In the genomic region with DNA sequence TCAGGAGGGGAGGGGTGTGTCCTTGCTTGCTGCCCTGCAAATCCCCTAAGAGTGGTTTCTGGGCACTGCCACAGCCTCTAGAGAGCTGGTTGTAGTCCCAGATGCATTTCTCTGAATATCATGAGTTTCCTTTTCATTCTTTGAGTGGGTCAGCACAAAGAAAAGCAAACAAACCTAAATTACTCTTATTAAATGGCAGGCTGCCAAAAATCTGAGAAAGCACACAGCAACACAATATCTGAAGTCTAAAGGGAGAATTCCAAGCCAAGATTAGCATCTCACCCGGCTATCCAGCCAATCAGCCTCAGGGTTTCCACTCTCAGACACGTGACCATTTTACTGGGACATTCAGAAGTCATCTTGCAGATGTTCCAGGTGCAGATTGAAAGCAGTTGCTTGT, we compare ENCODE assay signal across 11 cellular contexts.
A peak's percentile ranks its signal among the peaks of the same experiment; 100 is the strongest.
DNase-seq lines count a peak whose midpoint lies in the region; ATAC-seq, FAIRE-seq and TF ChIP-seq lines count a peak whose summit lies in the region.
"Had no signal": no experiment of that assay in that cellular context is flagged by ENCODE, and none has a peak within 500 bp of the region (broad histone marks: within the 10 kb centered on the region; RNA-seq: fewer than 3 reads in every experiment).

No MANE protein-coding gene starts in this region.

- H3K9me3 Mint-ChIP-seq in activated T-helper 17 cell treated with anti-CD3 and anti-CD28 coated beads, Interleukin-2, amount 50 U/mL, for 72 hours = peaks cover 11% of the 10 kb centered on the region

- no peak overlapping the region for H3K27ac ChIP-seq in heart right ventricle
- H3K27ac ChIP-seq in right atrium auricular region = no peak overlapping the region
- H3K27ac ChIP-seq in foreskin keratinocyte = no peak overlapping the region
- H3K27ac ChIP-seq: SK-N-MC had no signal

- TF ChIP-seq CTCF in heart right ventricle (IDR thresholded peaks at IDR 0.05) = no peak
- TF ChIP-seq CTCF in right atrium auricular region (IDR thresholded peaks at IDR 0.05) = no peak
- TF ChIP-seq CTCF in foreskin keratinocyte (conservative IDR thresholded peaks at IDR 0.05) = no peak

- H3K4me1 ChIP-seq in heart right ventricle (peaks cover 0 to 15% (median 4%) of the 10 kb centered on the region in 9 donors), right atrium auricular region (no peaks in the 10 kb centered on the region), foreskin keratinocyte (no peaks in the 10 kb centered on the region)

- H3K4me3 ChIP-seq in heart right ventricle (no peak overlapping the region), right atrium auricular region (no peak overlapping the region)
- H3K4me3 ChIP-seq: SK-N-MC had no signal

- no peak overlapping the region for H3K27ac Mint-ChIP-seq in activated T-helper 17 cell treated with anti-CD3 and anti-CD28 coated beads, Interleukin-2, amount 50 U/mL, for 72 hours

- H3K36me3 ChIP-seq in heart right ventricle = no peaks in the 10 kb centered on the region
- H3K36me3 ChIP-seq in right atrium auricular region = no peaks in the 10 kb centered on the region

- peak in 1 of 2 donors; percentile 19 for DNase-seq in heart right ventricle
- DNase-seq in right atrium auricular region (ENCODE audit: low spot score) = no peak
- DNase-seq in NCI-H524 treated with DMSO at 0.1 percent for 48 hours (lab: John Stamatoyannopoulos, UW) = peak; percentile 81
- DNase-seq in foreskin keratinocyte = peak; percentile 46 to 62
- DNase-seq in urothelium cell line (ENCODE audit: low spot score) = peak; percentile 46
- DNase-seq: H7 had no signal

- 18 to 19% methylated on average over 2 of the region's 2 CpGs for WGBS in heart right ventricle, 2 donors

- H3K4me3 Mint-ChIP-seq in activated T-helper 17 cell treated with anti-CD3 and anti-CD28 coated beads, Interleukin-2, amount 50 U/mL, for 72 hours = no peak overlapping the region
- H3K4me3 Mint-ChIP-seq: central memory CD8-positive, alpha-beta T cell had no signal

- H3K27me3 ChIP-seq in heart right ventricle (no peaks in the 10 kb centered on the region), right atrium auricular region (no peaks in the 10 kb centered on the region), foreskin keratinocyte (no peaks in the 10 kb centered on the region)

- H3K27me3 Mint-ChIP-seq in activated T-helper 17 cell treated with anti-CD3 and anti-CD28 coated beads, Interleukin-2, amount 50 U/mL, for 72 hours = no peaks in the 10 kb centered on the region
- H3K27me3 Mint-ChIP-seq: central memory CD8-positive, alpha-beta T cell had no signal

- no peak for FAIRE-seq in urothelium cell line (lab: Jason Lieb, UNC)

- ATAC-seq in heart right ventricle = peak in 7 of 8 donors; percentile 55 to 84 (median 67)
- ATAC-seq in foreskin keratinocyte = peak; percentile 51
- ATAC-seq in GM18867 (IDR thresholded peaks at IDR 0.05; ENCODE audit: unreplicated experiment) = no peak
- no peak for ATAC-seq in HG02981 (IDR thresholded peaks at IDR 0.05; ENCODE audit: unreplicated experiment)
- ATAC-seq in activated T-helper 17 cell treated with anti-CD3 and anti-CD28 coated beads, Interleukin-2, amount 50 U/mL, for 72 hours (replicated peaks) = no peak

- no peaks in the 10 kb centered on the region for H3K36me3 Mint-ChIP-seq in activated T-helper 17 cell treated with anti-CD3 and anti-CD28 coated beads, Interleukin-2, amount 50 U/mL, for 72 hours (ENCODE audit: low read depth)

- intact Hi-C loops in heart right ventricle (cut with DNase I) = no loop called here

- H3K4me1 Mint-ChIP-seq in activated T-helper 17 cell treated with anti-CD3 and anti-CD28 coated beads, Interleukin-2, amount 50 U/mL, for 72 hours = no peaks in the 10 kb centered on the region
- H3K4me1 Mint-ChIP-seq: central memory CD8-positive, alpha-beta T cell had no signal

- H3K9me3 ChIP-seq in heart right ventricle (no peaks in the 10 kb centered on the region), right atrium auricular region (no peaks in the 10 kb centered on the region)

Comparison
In these comparisons a context has a peak if more than half of its experiments do, and no peak if none do; other contexts are left out.
1. ATAC-seq: peak in heart right ventricle (7 of 8) and foreskin keratinocyte (single experiment); none in GM18867 (single experiment), HG02981 (single experiment) and activated T-helper 17 cell treated with anti-CD3 and anti-CD28 coated beads, Interleukin-2, amount 50 U/mL, for 72 hours (single experiment).